In the genomic region with DNA sequence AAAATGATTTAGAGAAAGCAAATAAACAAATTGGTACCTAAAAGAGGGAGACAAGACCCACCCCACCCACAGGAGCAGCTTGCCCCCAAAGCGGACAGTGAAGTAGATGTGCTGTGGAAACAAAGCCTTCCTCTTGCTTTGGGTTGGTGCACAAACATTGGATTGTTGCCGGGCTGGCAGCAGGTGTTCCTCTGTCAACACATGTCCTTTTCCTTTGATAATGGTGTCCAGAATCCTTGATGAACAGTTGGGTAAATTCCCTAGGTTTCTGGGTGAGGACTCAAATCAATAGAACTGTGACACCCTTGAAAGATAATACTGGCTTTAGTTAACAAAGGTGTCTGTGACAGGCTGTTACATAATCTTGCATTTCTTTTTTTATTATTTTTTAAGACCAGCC, we compare ENCODE assay signal across 26 cellular contexts.
DNase-seq lines count a peak whose midpoint lies in the region; ATAC-seq and TF ChIP-seq lines count a peak whose summit lies in the region.
"Had no signal": no experiment of that assay in that cellular context is flagged by ENCODE, and none has a peak within 500 bp of the region (broad histone marks: within the 10 kb centered on the region; RNA-seq: fewer than 3 reads in every experiment).

No MANE protein-coding gene starts in this region.

- no peak for TF ChIP-seq CTCF in right atrium auricular region (IDR thresholded peaks at IDR 0.05)

- H3K36me3 ChIP-seq in right atrium auricular region = no peaks in the 10 kb centered on the region
- H3K36me3 ChIP-seq: BE2C, esophagus squamous epithelium, HAP-1, ovary, spleen, tibial nerve had no signal

- no peak overlapping the region for H3K4me3 ChIP-seq in right atrium auricular region
- H3K4me3 ChIP-seq: coronary artery, esophagus squamous epithelium, HAP-1, ovary, spleen, tibial nerve had no signal

- peak; percentile 58 for DNase-seq in Right ventricle myocardium inferior (ENCODE audit: missing footprints)
- no peak for DNase-seq in right atrium auricular region (ENCODE audit: low spot score)
- DNase-seq in NCI-H2029 treated with DMSO at 0.1 percent for 48 hours (lab: John Stamatoyannopoulos, UW) = peak; percentile 54
- peak; percentile 75 for DNase-seq in SHP77 treated with DMSO at 0.1 percent for 48 hours (lab: John Stamatoyannopoulos, UW)
- DNase-seq in ecto neural progenitor cell (ENCODE audit: low spot score) = no peak
- DNase-seq in OCI-M2 (lab: John Stamatoyannopoulos, UW; ENCODE audit: unreplicated experiment) = no peak
- DNase-seq in activated CD4-positive, CD25-positive, alpha-beta regulatory T cell (lab: John Stamatoyannopoulos, UW) = no peak
- no peak for DNase-seq in NCI-H524 treated with DMSO at 0.1 percent for 48 hours (lab: John Stamatoyannopoulos, UW)
- DNase-seq: ACHN; BE2C; CD8-positive, alpha-beta memory T cell; DMS79; esophagus squamous epithelium; foreskin melanocyte; GF-D8; NCI-H1048; NCI-H2227 treated with DMSO at 0.1 percent for 48 hours; nephron progenitor cell; ovary; right cardiac atrium; spleen; SW 1271 had no signal

- intact Hi-C loops in Right ventricle myocardium inferior (cut with DNase I) = loop anchor here (5.0 to 10.0 kb wide), 2 partner anchors 308 to 354 kb away; no protein-coding TSS in a partner anchor

- H3K27me3 ChIP-seq in right atrium auricular region = no peaks in the 10 kb centered on the region
- H3K27me3 ChIP-seq: BE2C, esophagus squamous epithelium, ovary, spleen, tibial nerve had no signal

- H3K9me3 ChIP-seq in right atrium auricular region = no peaks in the 10 kb centered on the region
- H3K9me3 ChIP-seq: BE2C, esophagus squamous epithelium, HAP-1, ovary, spleen, tibial nerve had no signal

- ATAC-seq in Right ventricle myocardium inferior = no peak
- ATAC-seq: WTC11 had no signal

- H3K4me1 ChIP-seq in right atrium auricular region = peaks cover 0 to 11% of the 10 kb centered on the region in 2 donors
- H3K4me1 ChIP-seq: esophagus squamous epithelium, HAP-1, spleen had no signal

- H3K27ac ChIP-seq in right atrium auricular region = no peak overlapping the region
- H3K27ac ChIP-seq: coronary artery, esophagus squamous epithelium, ovary, spleen, tibial nerve had no signal

Comparison
In these comparisons a context has a peak if more than half of its experiments do, and no peak if none do; other contexts are left out.
1. DNase-seq: peak in Right ventricle myocardium inferior (single experiment), NCI-H2029 treated with DMSO at 0.1 percent for 48 hours (single experiment) and SHP77 treated with DMSO at 0.1 percent for 48 hours (single experiment); none in right atrium auricular region (single experiment), ecto neural progenitor cell (single experiment), OCI-M2 (single experiment), activated CD4-positive, CD25-positive, alpha-beta regulatory T cell (0 of 4) and NCI-H524 treated with DMSO at 0.1 percent for 48 hours (single experiment).